ENCODE assay signal across 22 cellular contexts in genomic region chr2:25867389-25868003, GRCh38.
"Had no signal": no experiment of that assay in that cellular context is flagged by ENCODE, and none has a peak within 500 bp of the region (broad histone marks: within the 10 kb centered on the region; RNA-seq: fewer than 3 reads in every experiment).

No MANE protein-coding gene starts in this region.

- H3K36me3 Mint-ChIP-seq: natural killer cell had no signal

- H3K9me3 Mint-ChIP-seq: natural killer cell; neural crest cell; stimulated activated naive CD8-positive, alpha-beta T cell treated with anti-CD3 and anti-CD28 coated beads, Interleukin-15, Interleukin-2, amounts not matched to agents 100 ng/mL and 50 ng/mL, for 24 hours had no signal

- H3K27ac Mint-ChIP-seq: natural killer cell; stimulated activated naive CD8-positive, alpha-beta T cell treated with anti-CD3 and anti-CD28 coated beads, Interleukin-15, Interleukin-2, amounts not matched to agents 100 ng/mL and 50 ng/mL, for 24 hours had no signal

- H3K4me3 Mint-ChIP-seq: natural killer cell; neural crest cell; stimulated activated naive CD8-positive, alpha-beta T cell treated with anti-CD3 and anti-CD28 coated beads, Interleukin-15, Interleukin-2, amounts not matched to agents 100 ng/mL and 50 ng/mL, for 24 hours had no signal

- H3K4me1 ChIP-seq: upper lobe of left lung, vagina had no signal

- H3K27me3 ChIP-seq: dorsolateral prefrontal cortex, heart left ventricle, ovary, right atrium auricular region, tibial artery, upper lobe of left lung, vagina had no signal

- H3K27ac ChIP-seq: coronary artery, dorsolateral prefrontal cortex, heart left ventricle, ovary, right atrium auricular region, tibial artery, upper lobe of left lung, vagina had no signal

- FAIRE-seq: endometrium, frontal cortex had no signal

- H3K9me3 ChIP-seq: heart left ventricle, mucosa of descending colon, ovary, right atrium auricular region, tibial artery, upper lobe of left lung, vagina had no signal

- DNase-seq: dorsolateral prefrontal cortex; effector memory CD4-positive, alpha-beta T cell; heart left ventricle; hippocampal formation; islet precursor cell; mammary epithelial cell; mucosa of descending colon; natural killer cell; ovary; stimulated activated CD4-positive, alpha-beta T cell treated with anti-CD3 and anti-CD28 coated beads, Interleukin-2, amount 100 ng/mL, for 48 hours; tibial artery; upper lobe of left lung had no signal

- H3K36me3 ChIP-seq: ovary, right atrium auricular region had no signal

- H3K4me3 ChIP-seq: coronary artery, dorsolateral prefrontal cortex, heart left ventricle, mucosa of descending colon, ovary, right atrium auricular region, smooth muscle cell, tibial artery, upper lobe of left lung, vagina had no signal

- ATAC-seq: esophagus mucosa, heart left ventricle, left lobe of liver, mucosa of descending colon, natural killer cell had no signal

- H3K4me2 ChIP-seq: smooth muscle cell had no signal

- H3K27me3 Mint-ChIP-seq: stimulated activated naive CD8-positive, alpha-beta T cell treated with anti-CD3 and anti-CD28 coated beads, Interleukin-15, Interleukin-2, amounts not matched to agents 100 ng/mL and 50 ng/mL, for 24 hours had no signal

- H3K4me1 Mint-ChIP-seq: neural crest cell had no signal
